ENCODE assay signal across 8 cellular contexts in genomic region chr4:30718889-30719252, GRCh38. TPM values are rescaled to one million over a fixed set of nuclear protein-coding genes. Genes with fewer than 3 reads are reported as not detected.
DNase-seq lines count a peak whose midpoint lies in the region; ATAC-seq and TF ChIP-seq lines count a peak whose summit lies in the region.

No MANE protein-coding gene starts in this region.

- DNase-seq in naive thymus-derived CD8-positive, alpha-beta T cell = no peak
- no peak for DNase-seq in NCI-H82 (lab: John Stamatoyannopoulos, UW)
- no peak for DNase-seq in activated naive CD4-positive, alpha-beta T cell treated with anti-CD3 and anti-CD28 coated beads, Interleukin-2, amount 50 U/mL, for 16 hours
- DNase-seq in COLO829 (ENCODE audit: low spot score) = no peak

- H3K9ac ChIP-seq in KMS-11 = no peak overlapping the region
- H3K9ac ChIP-seq in duodenal mucosa (ENCODE audit: low read depth in 1 of 2, low read length in 2 of 2) = peak overlapping the region in 1 of 2 donors; percentile 60

- H3K4me2 ChIP-seq in KMS-11 = peak overlapping the region; percentile 86

- H4K20me1 ChIP-seq in KMS-11 (ENCODE audit: insufficient read depth) = no peaks in the 10 kb centered on the region

- H3K4me3 ChIP-seq in KMS-11 (IDR thresholded peaks at IDR 0.05; ENCODE audit: insufficient read depth, low read depth, low read length) (no peak overlapping the region), duodenal mucosa (ENCODE audit: low read depth in 1 of 2, low read length in 2 of 2) (peak overlapping the region; percentile 72 to 83)

- H3K27me3 ChIP-seq in KMS-11 (ENCODE audit: insufficient read depth, low read depth) = no peaks in the 10 kb centered on the region
- H3K27me3 ChIP-seq in duodenal mucosa (ENCODE audit: control insufficient read depth in 1 of 2, insufficient read depth in 2 of 2, low read length in 2 of 2) = peaks cover 14 to 36% of the 10 kb centered on the region in 2 donors

- no peaks in the 10 kb centered on the region for H3K79me2 ChIP-seq in KMS-11 (ENCODE audit: insufficient read depth, low read depth)

- H3K27ac ChIP-seq in C4-2B (peak overlapping the region; percentile 68), KMS-11 (no peak overlapping the region), duodenal mucosa (ENCODE audit: low read depth, low read length) (no peak overlapping the region)

- H3K27me3 Mint-ChIP-seq in naive thymus-derived CD8-positive, alpha-beta T cell = peaks cover 15 to 59% (median 49%) of the 10 kb centered on the region in 5 donors

- no peak for ATAC-seq in naive thymus-derived CD8-positive, alpha-beta T cell
- no peak for ATAC-seq in HG03135 (IDR thresholded peaks at IDR 0.05; ENCODE audit: unreplicated experiment)

- peaks cover 0 to 15% (median 0%) of the 10 kb centered on the region in 9 donors for H3K9me3 Mint-ChIP-seq in naive thymus-derived CD8-positive, alpha-beta T cell

- POLR2A ChIA-PET in naive thymus-derived CD8-positive, alpha-beta T cell (lab: Charles Lee) = interaction anchor here (0.6 kb wide), 1 partner anchor 9 kb away, joined by 3 read pairs; no protein-coding TSS in a partner anchor

- peak overlapping the region; percentile 40 to 90 (median 70) for H3K4me3 Mint-ChIP-seq in naive thymus-derived CD8-positive, alpha-beta T cell

- TF ChIP-seq CTCF in C4-2B (conservative IDR thresholded peaks at IDR 0.05) = peak; percentile 33
- no peak for TF ChIP-seq CTCF in KMS-11 (conservative IDR thresholded peaks at IDR 0.05; ENCODE audit: low read depth, low read length)

- peaks cover 1 to 9% (median 4%) of the 10 kb centered on the region in 3 donors for H3K36me3 Mint-ChIP-seq in naive thymus-derived CD8-positive, alpha-beta T cell

- no peaks in the 10 kb centered on the region for H3K9me3 ChIP-seq in duodenal mucosa (ENCODE audit: control insufficient read depth in 1 of 2, low read length in 2 of 2)

- H3K4me1 ChIP-seq in KMS-11 (ENCODE audit: low read depth, poor library complexity, severe bottlenecking) = peaks cover 6% of the 10 kb centered on the region
- H3K4me1 ChIP-seq in duodenal mucosa (ENCODE audit: control insufficient read depth in 1 of 2, insufficient read depth in 2 of 2, low read length in 2 of 2) = peaks cover 12 to 38% of the 10 kb centered on the region in 2 donors

- peaks cover 15 to 55% (median 46%) of the 10 kb centered on the region in 4 donors for H3K4me1 Mint-ChIP-seq in naive thymus-derived CD8-positive, alpha-beta T cell

- H3K27ac Mint-ChIP-seq in naive thymus-derived CD8-positive, alpha-beta T cell = peak overlapping the region in 2 of 10 donors; percentile 29 to 63

- no peaks in the 10 kb centered on the region for H3K36me3 ChIP-seq in KMS-11 (ENCODE audit: insufficient read depth)
- H3K36me3 ChIP-seq in duodenal mucosa (ENCODE audit: control insufficient read depth in 1 of 2, insufficient read depth in 2 of 2, low read length in 2 of 2) = no peaks in the 10 kb centered on the region

- H2AFZ ChIP-seq in KMS-11 (ENCODE audit: low read depth) = peak overlapping the region; percentile 86; the same call in 1 of the 2 replicates

RNA-seq across cellular contexts. Expression of gene PCDH7, which starts 1.3 kb away (rescaled TPM):
- not detected for total RNA-seq in naive thymus-derived CD8-positive, alpha-beta T cell
- polyA plus RNA-seq in naive thymus-derived CD8-positive, alpha-beta T cell = not detected
